20 cellular contexts compared by ENCODE assay signal in the genomic region with DNA sequence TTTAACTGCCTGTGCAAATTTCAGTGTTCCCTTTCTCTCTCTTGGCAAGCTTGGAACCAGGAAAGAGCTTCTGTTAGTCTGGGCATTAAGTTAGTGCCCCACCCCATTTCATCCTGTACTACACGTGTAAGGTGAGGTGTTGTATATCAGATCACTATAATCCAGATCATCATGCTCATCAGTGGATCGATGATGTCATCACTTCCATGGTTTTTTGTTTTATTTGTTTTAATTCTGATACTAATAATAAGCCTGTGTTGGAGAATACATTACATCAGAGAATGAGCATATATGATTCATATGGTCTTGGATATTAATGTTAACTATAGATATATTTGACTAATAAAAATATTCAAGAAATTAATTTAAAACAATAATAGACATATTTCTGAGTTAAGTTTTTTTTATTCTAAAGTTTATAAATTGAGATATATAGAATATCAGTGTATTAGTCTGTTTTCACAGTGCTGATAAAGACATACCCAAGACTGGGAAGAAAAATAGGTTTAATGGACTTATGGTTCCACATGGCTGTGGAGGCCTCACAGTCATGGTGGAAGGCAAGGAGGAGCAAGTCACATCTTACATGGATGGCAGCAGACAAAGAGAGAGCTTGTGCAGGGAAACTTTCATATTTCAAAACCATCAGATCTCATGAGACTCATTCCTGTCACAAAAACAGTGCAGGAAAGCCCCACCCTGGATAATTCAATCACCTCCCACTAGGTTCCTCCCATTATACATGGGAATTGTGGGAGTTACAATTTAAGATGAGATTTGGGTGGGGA.
DNase-seq lines count a peak whose midpoint lies in the region; ATAC-seq, FAIRE-seq and TF ChIP-seq lines count a peak whose summit lies in the region.
"Had no signal": no experiment of that assay in that cellular context is flagged by ENCODE, and none has a peak within 500 bp of the region (broad histone marks: within the 10 kb centered on the region; RNA-seq: fewer than 3 reads in every experiment).

No MANE protein-coding gene starts in this region.

- no peak for TF ChIP-seq CTCF in activated CD8-positive, alpha-beta T cell treated with anti-CD3 and anti-CD28 coated beads for 36 hours (IDR thresholded peaks at IDR 0.05)
- TF ChIP-seq CTCF in kidney (IDR thresholded peaks at IDR 0.05; ENCODE audit: borderline replicate concordance, extremely low read depth, insufficient read depth), result no peak

- no peak overlapping the region for H3K4me3 Mint-ChIP-seq in activated CD8-positive, alpha-beta T cell treated with anti-CD3 and anti-CD28 coated beads for 36 hours
- no peak overlapping the region for H3K4me3 Mint-ChIP-seq in activated CD8-positive, alpha-beta T cell treated with anti-CD3 and anti-CD28 coated beads, Interleukin-2, amount 10 ng/mL, durations not matched to agents 7 days and 5 days
- H3K4me3 Mint-ChIP-seq: CD4-positive, CD25-positive, alpha-beta regulatory T cell; GM23338; HFFc6 had no signal

- H3K4me3 ChIP-seq in kidney (ENCODE audit: low read length in 2 of 2), result no peak overlapping the region
- H3K4me3 ChIP-seq: GM23338 had no signal

- DNase-seq in activated CD8-positive, alpha-beta T cell treated with anti-CD3 and anti-CD28 coated beads for 36 hours, result peak; percentile 5
- no peak for DNase-seq in activated CD8-positive, alpha-beta T cell treated with anti-CD3 and anti-CD28 coated beads, Interleukin-2, amount 10 ng/mL, durations not matched to agents 7 days and 5 days
- DNase-seq in RCC 7860 (ENCODE audit: low spot score) (no peak), kidney (no peak), NCI-H82 (lab: John Stamatoyannopoulos, UW) (no peak), DMS79 (lab: John Stamatoyannopoulos, UW) (no peak)
- DNase-seq: BE2C; C1 segment of cervical spinal cord; CD4-positive, CD25-positive, alpha-beta regulatory T cell; CD8-positive, alpha-beta memory T cell; COR-L47; GDM1; HCEC 1CT; HFFc6 had no signal

- no peaks in the 10 kb centered on the region for H3K36me3 ChIP-seq in kidney (ENCODE audit: control insufficient read depth in 1 of 2, insufficient read depth in 2 of 2, low read length in 2 of 2)
- H3K36me3 ChIP-seq: BE2C had no signal

- no peak overlapping the region for H3K9ac ChIP-seq in kidney (ENCODE audit: low read length in 2 of 2)

- peaks cover 7% of the 10 kb centered on the region for H3K4me1 Mint-ChIP-seq in activated CD8-positive, alpha-beta T cell treated with anti-CD3 and anti-CD28 coated beads for 36 hours (ENCODE audit: low read depth)
- peaks cover 7% of the 10 kb centered on the region for H3K4me1 Mint-ChIP-seq in activated CD8-positive, alpha-beta T cell treated with anti-CD3 and anti-CD28 coated beads, Interleukin-2, amount 10 ng/mL, durations not matched to agents 7 days and 5 days (ENCODE audit: low read depth)
- H3K4me1 Mint-ChIP-seq: GM23338 had no signal

- intact Hi-C loops in activated CD8-positive, alpha-beta T cell treated with anti-CD3 and anti-CD28 coated beads for 36 hours (cut with micrococcal nuclease), result no loop called here
- intact Hi-C loops in kidney (cut with DNase I), result no loop called here

- POLR2A ChIA-PET in activated CD8-positive, alpha-beta T cell treated with anti-CD3 and anti-CD28 coated beads for 36 hours (lab: Charles Lee), result no interaction called here
- POLR2A ChIA-PET in activated CD8-positive, alpha-beta T cell treated with anti-CD3 and anti-CD28 coated beads, Interleukin-2, amount 10 ng/mL, durations not matched to agents 7 days and 5 days (lab: Charles Lee), result no interaction called here

- H3K27ac ChIP-seq in kidney (ENCODE audit: low read depth in 2 of 2, low read length in 2 of 2), result no peak overlapping the region
- H3K27ac ChIP-seq: 22Rv1 had no signal

- CTCF ChIA-PET in activated CD8-positive, alpha-beta T cell treated with anti-CD3 and anti-CD28 coated beads for 36 hours (lab: Charles Lee), result no interaction called here
- CTCF ChIA-PET in activated CD8-positive, alpha-beta T cell treated with anti-CD3 and anti-CD28 coated beads, Interleukin-2, amount 10 ng/mL, durations not matched to agents 7 days and 5 days (lab: Charles Lee), result no interaction called here

- no peak overlapping the region for H3K27ac Mint-ChIP-seq in activated CD8-positive, alpha-beta T cell treated with anti-CD3 and anti-CD28 coated beads for 36 hours
- H3K27ac Mint-ChIP-seq in activated CD8-positive, alpha-beta T cell treated with anti-CD3 and anti-CD28 coated beads, Interleukin-2, amount 10 ng/mL, durations not matched to agents 7 days and 5 days, result no peak overlapping the region
- H3K27ac Mint-ChIP-seq: GM23338, HFFc6 had no signal

- H3K4me1 ChIP-seq in kidney (ENCODE audit: control insufficient read depth in 1 of 2, insufficient read depth in 1 of 2, low read depth in 1 of 2, low read length in 2 of 2), result no peaks in the 10 kb centered on the region
- H3K4me1 ChIP-seq: BE2C had no signal

- no peaks in the 10 kb centered on the region for H3K27me3 Mint-ChIP-seq in activated CD8-positive, alpha-beta T cell treated with anti-CD3 and anti-CD28 coated beads for 36 hours
- H3K27me3 Mint-ChIP-seq in activated CD8-positive, alpha-beta T cell treated with anti-CD3 and anti-CD28 coated beads, Interleukin-2, amount 10 ng/mL, durations not matched to agents 7 days and 5 days (ENCODE audit: low read depth), result no peaks in the 10 kb centered on the region
- H3K27me3 Mint-ChIP-seq: CD4-positive, CD25-positive, alpha-beta regulatory T cell; CD8-positive, alpha-beta memory T cell had no signal

- no peak for ATAC-seq in activated CD8-positive, alpha-beta T cell treated with anti-CD3 and anti-CD28 coated beads for 36 hours
- ATAC-seq in activated CD8-positive, alpha-beta T cell treated with anti-CD3 and anti-CD28 coated beads, Interleukin-2, amount 10 ng/mL, durations not matched to agents 7 days and 5 days, result no peak
- ATAC-seq in HG02970 (IDR thresholded peaks at IDR 0.05; ENCODE audit: low FRiP score, unreplicated experiment), result no peak
- ATAC-seq: GM23338 had no signal

- peaks cover 2% of the 10 kb centered on the region for H3K36me3 Mint-ChIP-seq in activated CD8-positive, alpha-beta T cell treated with anti-CD3 and anti-CD28 coated beads for 36 hours (ENCODE audit: low read depth)
- peaks cover 7% of the 10 kb centered on the region for H3K36me3 Mint-ChIP-seq in activated CD8-positive, alpha-beta T cell treated with anti-CD3 and anti-CD28 coated beads, Interleukin-2, amount 10 ng/mL, durations not matched to agents 7 days and 5 days (ENCODE audit: low read depth)

- H3K9me3 ChIP-seq in kidney (ENCODE audit: control insufficient read depth in 1 of 2, low read length in 2 of 2), result peaks cover 0 to 5% of the 10 kb centered on the region in 2 donors
- H3K9me3 ChIP-seq: BE2C had no signal

- FAIRE-seq in RCC 7860 (lab: Jason Lieb, UNC), result peak; percentile 30
- peak; percentile 3 for FAIRE-seq in kidney (lab: Jason Lieb, UNC)
- FAIRE-seq: GM12892, GM18507, H54 had no signal

- peaks cover 2% of the 10 kb centered on the region for H3K9me3 Mint-ChIP-seq in activated CD8-positive, alpha-beta T cell treated with anti-CD3 and anti-CD28 coated beads for 36 hours
- peaks cover 3% of the 10 kb centered on the region for H3K9me3 Mint-ChIP-seq in activated CD8-positive, alpha-beta T cell treated with anti-CD3 and anti-CD28 coated beads, Interleukin-2, amount 10 ng/mL, durations not matched to agents 7 days and 5 days (ENCODE audit: insufficient read depth)
